In the genomic region with DNA sequence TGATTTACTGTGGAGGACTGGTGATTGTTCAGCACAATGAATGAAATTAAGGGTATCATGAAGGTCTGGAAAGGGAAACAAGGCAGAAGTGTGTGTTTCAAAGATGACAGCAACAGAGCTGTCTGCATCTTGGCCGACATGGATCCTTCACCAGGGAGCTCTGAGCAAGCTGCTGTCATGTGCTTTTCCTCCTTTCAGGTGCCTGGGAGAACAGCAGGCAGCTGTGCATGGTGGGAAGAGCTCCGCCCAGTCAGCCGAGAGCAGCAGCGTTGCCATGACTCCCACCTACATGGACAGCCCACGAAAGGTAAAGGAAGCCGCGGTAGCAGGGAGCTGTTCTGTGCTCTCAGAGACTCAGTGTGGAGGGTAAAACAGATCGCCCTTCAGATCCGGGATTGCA, we compare ENCODE assay signal across 8 cellular contexts.
DNase-seq lines count a peak whose midpoint lies in the region; ATAC-seq and TF ChIP-seq lines count a peak whose summit lies in the region.

No MANE protein-coding gene starts in this region.

- H3K4me1 ChIP-seq in vagina, result no peaks in the 10 kb centered on the region

- no peaks in the 10 kb centered on the region for H3K9me3 Mint-ChIP-seq in activated naive CD4-positive, alpha-beta T cell treated with anti-CD3 and anti-CD28 coated beads, Interleukin-2, amount 50 U/mL, for 72 hours

- H3K27ac ChIP-seq in vagina, result no peak overlapping the region

- no peak for TF ChIP-seq CTCF in vagina (IDR thresholded peaks at IDR 0.05)

- ATAC-seq in activated naive CD4-positive, alpha-beta T cell treated with anti-CD3 and anti-CD28 coated beads, Interleukin-2, amount 50 U/mL, for 72 hours, result no peak

- peak; percentile 89 for DNase-seq in COR-L47 (lab: John Stamatoyannopoulos, UW)
- DNase-seq in NCI-H187 (lab: John Stamatoyannopoulos, UW), result peak; percentile 44 to 70
- peak; percentile 45 for DNase-seq in SK-N-DZ (ENCODE audit: low spot score)
- DNase-seq in iPS-NIHi7 (ENCODE audit: extremely low spot score), result peak; percentile 95
- DNase-seq in activated naive CD4-positive, alpha-beta T cell treated with anti-CD3 and anti-CD28 coated beads, Interleukin-2, amount 50 U/mL, for 72 hours (ENCODE audit: low spot score in 2 of 2), result no peak
- no peak for DNase-seq in vagina (ENCODE audit: extremely low spot score in 2 of 2)
- no peak for DNase-seq in activated naive CD4-positive, alpha-beta T cell treated with Interleukin-2 at 50 U/mL for 16 hours
- DNase-seq in LoVo (ENCODE audit: low spot score), result no peak

- no peak overlapping the region for H3K4me3 ChIP-seq in vagina

- intact Hi-C loops in vagina (cut with DNase I), result no loop called here

- peaks cover 0 to 34% of the 10 kb centered on the region in 2 donors for H3K36me3 ChIP-seq in vagina

- no peak for TF ChIP-seq POLR2A in vagina (IDR thresholded peaks at IDR 0.05)

- H3K9me3 ChIP-seq in vagina, result no peaks in the 10 kb centered on the region

- H3K36me3 Mint-ChIP-seq in activated naive CD4-positive, alpha-beta T cell treated with anti-CD3 and anti-CD28 coated beads, Interleukin-2, amount 50 U/mL, for 72 hours, result peaks cover 0 to 4% of the 10 kb centered on the region in 2 donors

- no peaks in the 10 kb centered on the region for H3K27me3 ChIP-seq in vagina

- H3K27ac Mint-ChIP-seq in activated naive CD4-positive, alpha-beta T cell treated with anti-CD3 and anti-CD28 coated beads, Interleukin-2, amount 50 U/mL, for 72 hours, result no peak overlapping the region

Comparison
In these comparisons a context has a peak if more than half of its experiments do, and no peak if none do; other contexts are left out.
1. DNase-seq: peak in COR-L47 (single experiment), NCI-H187 (2 of 2), SK-N-DZ (single experiment) and iPS-NIHi7 (single experiment); none in activated naive CD4-positive, alpha-beta T cell treated with anti-CD3 and anti-CD28 coated beads, Interleukin-2, amount 50 U/mL, for 72 hours (0 of 2), vagina (0 of 2), activated naive CD4-positive, alpha-beta T cell treated with Interleukin-2 at 50 U/mL for 16 hours (single experiment) and LoVo (single experiment).